ENCODE assay signal across 8 cellular contexts in the genomic region with DNA sequence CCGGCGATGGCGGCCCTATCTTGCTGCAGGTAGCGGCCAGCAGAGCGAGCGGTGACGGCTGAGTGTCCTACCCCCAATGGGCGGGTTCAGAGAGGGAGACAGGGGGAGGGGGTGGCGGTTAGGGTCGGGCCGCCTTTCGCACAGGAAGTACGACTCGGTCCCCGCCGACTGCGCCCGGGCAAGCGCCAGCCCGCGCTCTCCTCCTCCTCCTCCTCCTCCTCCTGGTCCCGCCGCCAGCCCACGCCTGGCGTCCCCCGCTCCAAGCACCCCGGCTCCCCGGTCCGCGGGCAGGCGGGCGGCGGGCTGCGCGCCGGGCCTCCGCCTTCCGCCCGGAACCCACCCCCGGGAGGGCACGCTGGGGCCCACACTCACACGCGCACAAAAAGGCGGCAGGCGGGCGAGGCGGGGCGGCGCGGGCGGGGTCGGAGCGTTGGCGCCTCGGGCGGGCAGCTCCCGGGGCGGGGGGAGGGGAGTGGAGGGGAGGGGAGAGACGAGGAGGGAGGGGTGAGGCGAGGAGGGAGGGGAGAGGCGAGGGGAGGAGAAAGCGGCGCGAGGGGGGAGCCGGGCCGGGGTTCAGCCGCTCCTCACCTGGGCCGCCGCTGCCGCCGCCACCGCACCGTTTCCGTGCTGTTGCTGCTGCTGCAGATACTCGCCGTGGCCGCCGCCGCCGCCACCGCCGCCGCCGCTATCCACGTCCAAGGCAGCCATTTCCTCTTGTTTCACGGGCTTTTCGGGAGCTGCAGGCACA. TPM values are rescaled to one million over a fixed set of nuclear protein-coding genes. Genes with fewer than 3 reads are reported as not detected.
DNase-seq lines count a peak whose midpoint lies in the region; ATAC-seq and FAIRE-seq lines count a peak whose summit lies in the region.

No MANE protein-coding gene starts in this region.

- ATAC-seq in GM21619 (IDR thresholded peaks at IDR 0.05; ENCODE audit: unreplicated experiment), result peak; percentile 44
- ATAC-seq in naive thymus-derived CD8-positive, alpha-beta T cell, result peak; percentile 59 to 64
- peak; percentile 71 to 73 for ATAC-seq in stimulated activated naive B cell treated with anti-CD40 and anti-IgM and Interleukin-4, amounts not matched to agents 10 μg/mL and 1 μg/mL and 100 μg/mL, for 72 hours (replicated peaks)

- peak overlapping the region; percentile 91 for H3K27ac Mint-ChIP-seq in activated T-helper 1 cell treated with anti-CD3 and anti-CD28 coated beads, Interleukin-12 subunit alpha, Interleukin-12 subunit beta, Interleukin-2, Interleukin-4 antibody, amounts not matched to agents 30 ng/mL and 10 ng/mL and 1 ng/mL, durations not matched to agents 14 hours and 24 hours and 36 hours
- H3K27ac Mint-ChIP-seq in naive thymus-derived CD8-positive, alpha-beta T cell, result peak overlapping the region; percentile 66 to 100 (median 95)
- peak overlapping the region; percentile 100 for H3K27ac Mint-ChIP-seq in stimulated activated naive B cell treated with anti-CD40 and anti-IgM and Interleukin-4, amounts not matched to agents 10 μg/mL and 1 μg/mL and 100 μg/mL, for 72 hours

- peak overlapping the region; percentile 76 for H3K4me3 Mint-ChIP-seq in activated T-helper 1 cell treated with anti-CD3 and anti-CD28 coated beads, Interleukin-12 subunit alpha, Interleukin-12 subunit beta, Interleukin-2, Interleukin-4 antibody, amounts not matched to agents 30 ng/mL and 10 ng/mL and 1 ng/mL, durations not matched to agents 14 hours and 24 hours and 36 hours
- peak overlapping the region; percentile 69 to 98 (median 83) for H3K4me3 Mint-ChIP-seq in naive thymus-derived CD8-positive, alpha-beta T cell
- peak overlapping the region; percentile 97 to 99 for H3K4me3 Mint-ChIP-seq in stimulated activated naive B cell treated with anti-CD40 and anti-IgM and Interleukin-4, amounts not matched to agents 10 μg/mL and 1 μg/mL and 100 μg/mL, for 72 hours

- peaks cover 38% of the 10 kb centered on the region for H3K36me3 Mint-ChIP-seq in activated T-helper 1 cell treated with anti-CD3 and anti-CD28 coated beads, Interleukin-12 subunit alpha, Interleukin-12 subunit beta, Interleukin-2, Interleukin-4 antibody, amounts not matched to agents 30 ng/mL and 10 ng/mL and 1 ng/mL, durations not matched to agents 14 hours and 24 hours and 36 hours (ENCODE audit: low read depth)
- H3K36me3 Mint-ChIP-seq in naive thymus-derived CD8-positive, alpha-beta T cell, result peaks cover 6 to 23% (median 12%) of the 10 kb centered on the region in 3 donors
- peaks cover 26 to 47% of the 10 kb centered on the region in 2 donors for H3K36me3 Mint-ChIP-seq in stimulated activated naive B cell treated with anti-CD40 and anti-IgM and Interleukin-4, amounts not matched to agents 10 μg/mL and 1 μg/mL and 100 μg/mL, for 72 hours

- in situ Hi-C loops in KBM-7 (cut with MboI; ENCODE audit: low pct_unique_long_range_greater_than_20kb, low sequenced_read_pairs), result no loop called here

- POLR2A ChIA-PET in naive thymus-derived CD8-positive, alpha-beta T cell (lab: Charles Lee), result interaction anchor here (0.6 to 2.7 kb wide), 9 partner anchors 9 to 634 kb away, joined by 3 to 15 read pairs (median 4); partner anchors contain the start of gene OLA1

- DNase-seq in DMS153 treated with DMSO at 0.1 percent for 48 hours (lab: John Stamatoyannopoulos, UW; ENCODE audit: unreplicated experiment), result peak; percentile 76
- peak; percentile 92 for DNase-seq in KBM-7
- peak; percentile 84 for DNase-seq in RCC 7860 (ENCODE audit: low spot score)
- DNase-seq in activated T-helper 1 cell treated with anti-CD3 and anti-CD28 coated beads, Interleukin-12 subunit alpha, Interleukin-12 subunit beta, Interleukin-2, Interleukin-4 antibody, amounts not matched to agents 30 ng/mL and 10 ng/mL and 1 ng/mL, durations not matched to agents 14 hours and 24 hours and 36 hours (ENCODE audit: low spot score), result peak; percentile 85
- peak; percentile 91 for DNase-seq in fibroblast of gingiva (ENCODE audit: low read depth)
- DNase-seq in naive thymus-derived CD8-positive, alpha-beta T cell, result peak; percentile 87 to 96 (median 91)
- peak; percentile 86 for DNase-seq in stimulated activated naive B cell treated with anti-CD40 and anti-IgM and Interleukin-4, amounts not matched to agents 10 μg/mL and 1 μg/mL and 100 μg/mL, for 72 hours

- peaks cover 51% of the 10 kb centered on the region for H3K4me1 Mint-ChIP-seq in activated T-helper 1 cell treated with anti-CD3 and anti-CD28 coated beads, Interleukin-12 subunit alpha, Interleukin-12 subunit beta, Interleukin-2, Interleukin-4 antibody, amounts not matched to agents 30 ng/mL and 10 ng/mL and 1 ng/mL, durations not matched to agents 14 hours and 24 hours and 36 hours (ENCODE audit: low read depth)
- H3K4me1 Mint-ChIP-seq in naive thymus-derived CD8-positive, alpha-beta T cell, result peaks cover 27 to 48% (median 43%) of the 10 kb centered on the region in 4 donors
- peaks cover 26 to 40% of the 10 kb centered on the region in 2 donors for H3K4me1 Mint-ChIP-seq in stimulated activated naive B cell treated with anti-CD40 and anti-IgM and Interleukin-4, amounts not matched to agents 10 μg/mL and 1 μg/mL and 100 μg/mL, for 72 hours

- no peak for FAIRE-seq in RCC 7860 (lab: Jason Lieb, UNC)

- no peaks in the 10 kb centered on the region for H3K27me3 Mint-ChIP-seq in activated T-helper 1 cell treated with anti-CD3 and anti-CD28 coated beads, Interleukin-12 subunit alpha, Interleukin-12 subunit beta, Interleukin-2, Interleukin-4 antibody, amounts not matched to agents 30 ng/mL and 10 ng/mL and 1 ng/mL, durations not matched to agents 14 hours and 24 hours and 36 hours (ENCODE audit: insufficient read depth)
- H3K27me3 Mint-ChIP-seq in naive thymus-derived CD8-positive, alpha-beta T cell, result no peaks in the 10 kb centered on the region
- H3K27me3 Mint-ChIP-seq in stimulated activated naive B cell treated with anti-CD40 and anti-IgM and Interleukin-4, amounts not matched to agents 10 μg/mL and 1 μg/mL and 100 μg/mL, for 72 hours, result no peaks in the 10 kb centered on the region

- intact Hi-C loops in activated T-helper 1 cell treated with anti-CD3 and anti-CD28 coated beads, Interleukin-12 subunit alpha, Interleukin-12 subunit beta, Interleukin-2, Interleukin-4 antibody, amounts not matched to agents 30 ng/mL and 10 ng/mL and 1 ng/mL, durations not matched to agents 14 hours and 24 hours and 36 hours (cut with micrococcal nuclease), result loop anchor here (1.0 to 10.0 kb wide), 10 partner anchors 37 to 1407 kb away; partner anchors contain the start of genes ATF2, PDK1 and SCRN3

- H3K9me3 Mint-ChIP-seq in activated T-helper 1 cell treated with anti-CD3 and anti-CD28 coated beads, Interleukin-12 subunit alpha, Interleukin-12 subunit beta, Interleukin-2, Interleukin-4 antibody, amounts not matched to agents 30 ng/mL and 10 ng/mL and 1 ng/mL, durations not matched to agents 14 hours and 24 hours and 36 hours, result no peaks in the 10 kb centered on the region
- H3K9me3 Mint-ChIP-seq in naive thymus-derived CD8-positive, alpha-beta T cell, result no peaks in the 10 kb centered on the region
- H3K9me3 Mint-ChIP-seq in stimulated activated naive B cell treated with anti-CD40 and anti-IgM and Interleukin-4, amounts not matched to agents 10 μg/mL and 1 μg/mL and 100 μg/mL, for 72 hours, result peaks cover 0 to 2% of the 10 kb centered on the region in 2 donors

RNA-seq across cellular contexts. Expression of gene SP3, which starts 1.2 kb away (rescaled TPM):
- total RNA-seq in activated T-helper 1 cell treated with anti-CD3 and anti-CD28 coated beads, Interleukin-12 subunit alpha, Interleukin-12 subunit beta, Interleukin-2, Interleukin-4 antibody, amounts not matched to agents 30 ng/mL and 10 ng/mL and 1 ng/mL, durations not matched to agents 14 hours and 24 hours and 36 hours, result 95.8 and 103 TPM in 2 replicates
- 100 to 1,000 TPM; 135 to 141 TPM for total RNA-seq in naive thymus-derived CD8-positive, alpha-beta T cell
- polyA plus RNA-seq in naive thymus-derived CD8-positive, alpha-beta T cell, result 10 to 100 TPM; 51.4 to 67.9 (median 60.2) TPM

Comparison
In these comparisons a context has a peak if more than half of its experiments do, and no peak if none do; other contexts are left out.
1. Peak in every context shown above with its lines: DNase-seq and ATAC-seq.